ENCODE assay signal across 24 cellular contexts in genomic region chr4:91447168-91447567, GRCh38.
"Had no signal": no experiment of that assay in that cellular context is flagged by ENCODE, and none has a peak within 500 bp of the region (broad histone marks: within the 10 kb centered on the region; RNA-seq: fewer than 3 reads in every experiment).

No MANE protein-coding gene starts in this region.

- H3K9me3 Mint-ChIP-seq: endodermal cell, mesothelial cell of epicardium had no signal

- DNase-seq: colonic mucosa; cortex of kidney; effector CD8-positive, alpha-beta T cell; effector memory CD8-positive, alpha-beta T cell; endodermal cell; erythroblast; esophagus squamous epithelium; foreskin fibroblast; foreskin melanocyte; gastrocnemius medialis; glutamatergic neuron; head of caudate nucleus; heart right ventricle; hippocampal formation; left cardiac atrium; left lung; left ventricle myocardium superior; lower lobe of right lung; mesenchymal stem cell; mucosa of descending colon had no signal

- H3K36me3 Mint-ChIP-seq: mesothelial cell of epicardium had no signal

- H3K27me3 ChIP-seq: colonic mucosa, esophagus squamous epithelium, gastrocnemius medialis, heart right ventricle, left lung had no signal

- H3K27ac ChIP-seq: colonic mucosa, epithelial cell of prostate, esophagus squamous epithelium, gastrocnemius medialis, heart right ventricle, left lung, lower lobe of right lung had no signal

- H3K4me3 ChIP-seq: colonic mucosa, esophagus squamous epithelium, gastrocnemius medialis, heart right ventricle, left lung, lower lobe of right lung, mucosa of descending colon had no signal

- ATAC-seq: effector memory CD8-positive, alpha-beta T cell; esophagus mucosa; gastrocnemius medialis; heart right ventricle; left cardiac atrium; left lung; left ventricle myocardium superior; lower lobe of right lung; mucosa of descending colon had no signal

- H3K27me3 Mint-ChIP-seq: dendritic cell treated with granulocyte-macrophage colony-stimulating factor and Interleukin-4, amounts not matched to agents 40 ng/mL and 50 ng/mL, for 4 days; effector memory CD8-positive, alpha-beta T cell had no signal

- H3K4me3 Mint-ChIP-seq: dendritic cell treated with granulocyte-macrophage colony-stimulating factor and Interleukin-4, amounts not matched to agents 40 ng/mL and 50 ng/mL, for 4 days; effector memory CD8-positive, alpha-beta T cell; endodermal cell; mesothelial cell of epicardium had no signal

- H3K27ac Mint-ChIP-seq: dendritic cell treated with granulocyte-macrophage colony-stimulating factor and Interleukin-4, amounts not matched to agents 40 ng/mL and 50 ng/mL, for 4 days; effector memory CD8-positive, alpha-beta T cell; endodermal cell; mesothelial cell of epicardium had no signal

- H3K9me3 ChIP-seq: colonic mucosa, esophagus squamous epithelium, gastrocnemius medialis, lower lobe of right lung, mucosa of descending colon had no signal

- H3K36me3 ChIP-seq: colonic mucosa, esophagus squamous epithelium, gastrocnemius medialis, heart right ventricle, left lung, lower lobe of right lung had no signal

- H3K4me1 ChIP-seq: colonic mucosa, esophagus squamous epithelium, gastrocnemius medialis, heart right ventricle, left lung, lower lobe of right lung had no signal
